In genomic region chr5:98928802-98929122, GRCh38 we compare ENCODE assay signal across 8 cellular contexts. TPM values are rescaled to one million over a fixed set of nuclear protein-coding genes. Genes with fewer than 3 reads are reported as not detected.
DNase-seq lines count a peak whose midpoint lies in the region; ATAC-seq and TF ChIP-seq lines count a peak whose summit lies in the region.

Gene CHD1, minus strand, starts transcription at chr5:98929007. Its CDS starts 2,621 bp downstream, at chr5:98926386.

- H3K36me3 ChIP-seq in OCI-LY1 (ENCODE audit: insufficient read depth, low read length) (peaks cover 25% of the 10 kb centered on the region), mucosa of descending colon (ENCODE audit: low read depth) (no peaks in the 10 kb centered on the region)

- H2AFZ ChIP-seq in OCI-LY1 (ENCODE audit: low read length) = no peak within 1 kb of the TSS

- H3K4me1 ChIP-seq in OCI-LY1 (ENCODE audit: insufficient read depth, low read length, severe bottlenecking) = peaks cover 35% of the 10 kb centered on the region
- H3K4me1 ChIP-seq in mucosa of descending colon (ENCODE audit: low read depth) = peaks cover 20% of the 10 kb centered on the region

- intact Hi-C loops in mucosa of descending colon (cut with DNase I, micrococcal nuclease) = no loop called here

- H3K27ac Mint-ChIP-seq in endothelial cell (ENCODE audit: unreplicated experiment) = peak within 1 kb of the TSS; percentile 96

- H3K27me3 Mint-ChIP-seq in endothelial cell (ENCODE audit: unreplicated experiment) = peaks cover 14% of the 10 kb centered on the region

- peaks cover 22% of the 10 kb centered on the region for H3K79me2 ChIP-seq in OCI-LY1 (ENCODE audit: insufficient read depth, low read length)

- H3K9me3 Mint-ChIP-seq in endothelial cell (ENCODE audit: unreplicated experiment) = no peaks in the 10 kb centered on the region

- H3K27me3 ChIP-seq in OCI-LY1 (ENCODE audit: insufficient read depth, low read length) = no peaks in the 10 kb centered on the region

- peaks cover 18% of the 10 kb centered on the region for H3K4me1 Mint-ChIP-seq in endothelial cell (ENCODE audit: unreplicated experiment)

- H3F3A ChIP-seq in OCI-LY1 (ENCODE audit: insufficient read depth, low read length) = no peaks in the 10 kb centered on the region

- TF ChIP-seq CTCF in OCI-LY1 (IDR thresholded peaks at IDR 0.05; ENCODE audit: low read length) = no peak
- TF ChIP-seq CTCF in endothelial cell (IDR thresholded peaks at IDR 0.05; ENCODE audit: unreplicated experiment) = no peak
- peak; percentile 11 for TF ChIP-seq CTCF in mucosa of descending colon (IDR thresholded peaks at IDR 0.05)

- H3K4me3 ChIP-seq in OCI-LY1 (ENCODE audit: low read depth, low read length, poor library complexity, severe bottlenecking) (peak within 1 kb of the TSS; percentile 89), mucosa of descending colon (peak within 1 kb of the TSS; percentile 92)

- peak within 1 kb of the TSS; percentile 91 for H3K27ac ChIP-seq in OCI-LY1 (ENCODE audit: low read depth, low read length, poor library complexity, severe bottlenecking)

- ATAC-seq in GM21515 (IDR thresholded peaks at IDR 0.05; ENCODE audit: unreplicated experiment) (peak; percentile 55), mucosa of descending colon (peak; percentile 88)

- peaks cover 4% of the 10 kb centered on the region for H3K36me3 Mint-ChIP-seq in endothelial cell (ENCODE audit: low read depth, unreplicated experiment)

- peak within 1 kb of the TSS; percentile 93 for H3K9ac ChIP-seq in OCI-LY1 (ENCODE audit: low read length)

- 0 out of 2 replicates have a peak, but pooled peaks cover 2% of the 10 kb centered on the region for H4K20me1 ChIP-seq in OCI-LY1 (ENCODE audit: insufficient read depth, low read length)

- H3K9me3 ChIP-seq in OCI-LY1 (ENCODE audit: low read length) = no peaks in the 10 kb centered on the region
- H3K9me3 ChIP-seq in mucosa of descending colon = no peaks in the 10 kb centered on the region

- no peaks in the 10 kb centered on the region for H3K9me2 ChIP-seq in OCI-LY1 (ENCODE audit: low read depth, low read length)

- DNase-seq in DMS 273 (lab: John Stamatoyannopoulos, UW; ENCODE audit: unreplicated experiment) (peak; percentile 99), HuH-7.5 (ENCODE audit: low spot score) (peak; percentile 77), activated T-cell treated with anti-CD3 and anti-CD28 coated beads for 1 hour (ENCODE audit: low read depth) (peak; percentile 90), endothelial cell (ENCODE audit: low spot score) (peak; percentile 92), mucosa of descending colon (peak; percentile 94 to 98 (median 97))
- peak; percentile 83 to 92 for DNase-seq in stimulated activated CD8-positive, alpha-beta memory T cell treated with anti-CD3 and anti-CD28 coated beads, Interleukin-4, amount 100 ng/mL, for 1 hour (ENCODE audit: low read depth in 2 of 2, low spot score in 1 of 2)

- H3K4me3 Mint-ChIP-seq in endothelial cell (ENCODE audit: unreplicated experiment) = peak within 1 kb of the TSS; percentile 100

- H3K4me2 ChIP-seq in OCI-LY1 (ENCODE audit: low read length) = peak within 1 kb of the TSS; percentile 87

RNA-seq across cellular contexts. Expression of gene CHD1, which starts in this region (rescaled TPM):
- total RNA-seq in endothelial cell (ENCODE audit: unreplicated experiment) (50.5 TPM), mucosa of descending colon (10 to 100 TPM; 48.0 to 56.3 (median 53.0) TPM)

Comparison
In these comparisons a context has a peak if more than half of its experiments do, and no peak if none do; other contexts are left out.
1. Peak in every context shown above with its lines: DNase-seq, ATAC-seq, H3K4me3 ChIP-seq and H3K27ac ChIP-seq.